ENCODE assay signal across 22 cellular contexts in the genomic region with DNA sequence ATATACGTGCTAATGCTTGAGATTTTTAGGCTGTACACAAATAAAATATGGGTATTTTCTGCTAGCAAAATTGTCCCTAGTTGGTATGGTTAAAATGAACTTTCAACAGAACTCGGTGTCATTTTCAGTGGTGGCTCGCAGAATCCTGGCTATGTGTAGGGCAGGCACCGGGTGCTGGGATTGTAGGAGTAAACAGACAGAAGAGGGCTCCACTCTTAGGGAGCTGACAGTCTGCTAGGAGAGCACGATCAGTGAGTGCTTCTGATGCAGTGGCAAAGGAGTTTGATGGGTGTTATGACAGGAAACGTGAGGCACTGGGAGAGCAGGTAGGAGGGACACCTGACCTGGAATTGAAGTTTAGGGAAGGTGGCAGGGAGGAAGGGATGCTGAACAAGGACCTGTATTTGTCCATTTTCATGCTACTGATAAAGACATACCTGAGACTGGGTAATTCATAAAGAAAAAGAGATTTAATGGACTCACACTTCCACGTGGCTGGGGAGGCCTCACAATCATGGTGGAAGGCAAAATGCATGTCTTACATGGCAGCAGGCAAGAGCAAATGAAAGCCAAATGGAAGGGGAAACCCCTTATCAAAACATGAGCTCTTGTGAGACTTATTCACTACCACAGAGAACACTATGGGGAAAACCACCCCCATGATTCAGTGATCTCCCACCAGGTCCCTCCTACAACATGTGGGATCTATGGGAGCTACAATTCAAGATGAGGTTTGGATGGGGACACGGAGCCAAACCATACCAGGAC.
DNase-seq lines count a peak whose midpoint lies in the region; ATAC-seq, FAIRE-seq and TF ChIP-seq lines count a peak whose summit lies in the region.
"Had no signal": no experiment of that assay in that cellular context is flagged by ENCODE, and none has a peak within 500 bp of the region (broad histone marks: within the 10 kb centered on the region; RNA-seq: fewer than 3 reads in every experiment).

No MANE protein-coding gene starts in this region.

- peak; percentile 71 for FAIRE-seq in GM12891 (lab: Jason Lieb, UNC)
- FAIRE-seq: GM19239 had no signal

- peak in 1 of 2 donors; percentile 64 for ATAC-seq in activated naive CD4-positive, alpha-beta T cell treated with anti-CD3 and anti-CD28 coated beads, Interleukin-2, amount 50 U/mL, for 72 hours
- ATAC-seq: T-helper 17 cell had no signal

- peaks cover 4 to 24% of the 10 kb centered on the region in 2 donors for H3K9me3 Mint-ChIP-seq in activated naive CD4-positive, alpha-beta T cell treated with anti-CD3 and anti-CD28 coated beads, Interleukin-2, amount 50 U/mL, for 72 hours

- TF ChIP-seq POLR2A in GM12891 (IDR thresholded peaks at IDR 0.05; ENCODE audit: low read depth, low read length): no peak

- no peak overlapping the region for H3K4me3 ChIP-seq in WERI-Rb-1 (ENCODE audit: low read depth, low read length)
- no peak overlapping the region for H3K4me3 ChIP-seq in epithelial cell of proximal tubule (ENCODE audit: low read depth, low read length)
- H3K4me3 ChIP-seq: HAP-1, transverse colon had no signal

- peak overlapping the region; percentile 0 to 7 for H3K27ac Mint-ChIP-seq in activated naive CD4-positive, alpha-beta T cell treated with anti-CD3 and anti-CD28 coated beads, Interleukin-2, amount 50 U/mL, for 72 hours
- H3K27ac Mint-ChIP-seq: dendritic cell treated with granulocyte-macrophage colony-stimulating factor and Interleukin-4, amounts not matched to agents 40 ng/mL and 50 ng/mL, for 4 days; nephron; T-helper 17 cell had no signal

- H3K27me3 ChIP-seq in WERI-Rb-1 (ENCODE audit: insufficient read depth, low read depth, severe bottlenecking): no peaks in the 10 kb centered on the region
- H3K27me3 ChIP-seq: transverse colon had no signal

- H3K36me3 Mint-ChIP-seq in activated naive CD4-positive, alpha-beta T cell treated with anti-CD3 and anti-CD28 coated beads, Interleukin-2, amount 50 U/mL, for 72 hours: peaks cover 14 to 34% of the 10 kb centered on the region in 2 donors

- H3K27ac ChIP-seq in WERI-Rb-1: no peak overlapping the region
- H3K27ac ChIP-seq: transverse colon, VCaP had no signal

- H3K36me3 ChIP-seq in WERI-Rb-1: no peaks in the 10 kb centered on the region
- H3K36me3 ChIP-seq: HAP-1, transverse colon had no signal

- DNase-seq in activated naive CD4-positive, alpha-beta T cell treated with anti-CD3 and anti-CD28 coated beads, Interleukin-2, amount 50 U/mL, for 72 hours (ENCODE audit: low spot score in 2 of 2): no peak
- no peak for DNase-seq in activated naive CD4-positive, alpha-beta T cell treated with Interleukin-2 at 50 U/mL for 16 hours
- no peak for DNase-seq in GM12891 (ENCODE audit: insufficient read length, low spot score)
- no peak for DNase-seq in WERI-Rb-1
- no peak for DNase-seq in epithelial cell of proximal tubule (ENCODE audit: low read depth)
- no peak for DNase-seq in OCI-M1 (lab: John Stamatoyannopoulos, UW)
- no peak for DNase-seq in NCI-H1048 (lab: John Stamatoyannopoulos, UW)
- DNase-seq: activated effector memory CD4-positive, alpha-beta T cell treated with Interleukin-2 at 50 U/mL for 16 hours; caudate nucleus; CD4-positive, alpha-beta memory T cell; EL; midbrain; NCI-H187 treated with DMSO at 0.1 percent for 48 hours; NCI-H226; stimulated activated CD4-positive, alpha-beta T cell treated with anti-CD3 and anti-CD28 coated beads, Interleukin-4, amount 100 ng/mL, for 1 hour; T-helper 17 cell; transverse colon had no signal

- TF ChIP-seq CTCF in WERI-Rb-1 (IDR thresholded peaks at IDR 0.05; ENCODE audit: low read depth, low read length): 0 out of 2 replicates have a peak, but pooled peaks have one; percentile 6
- peak; percentile 31 for TF ChIP-seq CTCF in epithelial cell of proximal tubule (conservative IDR thresholded peaks at IDR 0.05; ENCODE audit: low read depth, low read length)

- peaks cover 6% of the 10 kb centered on the region for H3K9me3 ChIP-seq in WERI-Rb-1 (ENCODE audit: severe bottlenecking)

TF ChIP-seq in GM12891, 5 proteins besides CTCF, POLR2A, EP300 and RAD21:
- TF ChIP-seq POU2F2 (IDR thresholded peaks at IDR 0.05; ENCODE audit: low read depth, low read length) (no peak), PAX5 (IDR thresholded peaks at IDR 0.05; ENCODE audit: insufficient read depth, low read length, severe bottlenecking) (no peak), TAF1 (IDR thresholded peaks at IDR 0.05; ENCODE audit: low read depth, low read length) (no peak), SPI1 (IDR thresholded peaks at IDR 0.05; ENCODE audit: low read depth, low read length) (no peak), POLR2AphosphoS5 (IDR thresholded peaks at IDR 0.05; ENCODE audit: low read depth, low read length) (no peak)
